ENCODE assay signal across 9 cellular contexts in genomic region chr6:16681260-16681873, GRCh38.
A peak's percentile ranks its signal among the peaks of the same experiment; 100 is the strongest.
DNase-seq lines count a peak whose midpoint lies in the region; ATAC-seq, FAIRE-seq and TF ChIP-seq lines count a peak whose summit lies in the region.
"Had no signal": no experiment of that assay in that cellular context is flagged by ENCODE, and none has a peak within 500 bp of the region (broad histone marks: within the 10 kb centered on the region; RNA-seq: fewer than 3 reads in every experiment).

No MANE protein-coding gene starts in this region.

- no peaks in the 10 kb centered on the region for H3K9me1 ChIP-seq in endothelial cell of umbilical vein (replicated peaks; ENCODE audit: control insufficient read depth, extremely low read depth, insufficient read depth, low read length)

- CTCF ChIA-PET in endothelial cell of umbilical vein (lab: Charles Lee) = interaction anchor here (1.0 to 4.1 kb wide), 7 partner anchors 11 to 405 kb away, joined by 3 to 22 read pairs (median 3); partner anchors contain the start of gene ATXN1

- ATAC-seq in psoas muscle (peak; percentile 91 to 98 (median 92)), GM21390 (IDR thresholded peaks at IDR 0.05; ENCODE audit: unreplicated experiment) (no peak), HG02870 (IDR thresholded peaks at IDR 0.05; ENCODE audit: unreplicated experiment) (no peak), HG03108 (IDR thresholded peaks at IDR 0.05; ENCODE audit: unreplicated experiment) (no peak)

- H3K27ac ChIP-seq in endothelial cell of umbilical vein (ENCODE audit: insufficient read depth, low read depth, low read length) (no peak overlapping the region), psoas muscle (peak overlapping the region; percentile 65)

- FAIRE-seq in endothelial cell of umbilical vein (lab: Jason Lieb, UNC) = peak; percentile 54

- intact Hi-C loops in endothelial cell of umbilical vein (cut with micrococcal nuclease) = no loop called here
- intact Hi-C loops in psoas muscle (cut with DNase I) = loop anchor here (5.0 kb wide), 1 partner anchor 81 kb away; the partner anchor contains the start of gene ATXN1 (in 2 of the 2)

- no peak overlapping the region for H3K4me3 ChIP-seq in endothelial cell of umbilical vein (replicated peaks in 1 of 3; ENCODE audit: insufficient read depth in 1 of 3, low read depth in 1 of 3, low read length in 3 of 3)
- H3K4me3 ChIP-seq in psoas muscle = peak overlapping the region; percentile 27

- dilution Hi-C loops in endothelial cell of umbilical vein (cut with MboI; ENCODE audit: extremely low pct_ligation_motif_present, low sequenced_read_pairs) = no loop called here

- no peak overlapping the region for H2AFZ ChIP-seq in endothelial cell of umbilical vein (ENCODE audit: low read depth, low read length)

- 30 to 39% (median 38%) methylated on average over 8 of the region's 8 CpGs for WGBS in psoas muscle, 3 donors

- H3K27me3 ChIP-seq in endothelial cell of umbilical vein (ENCODE audit: control insufficient read depth in 2 of 2, insufficient read depth in 2 of 2, low read length in 2 of 2) = no peaks in the 10 kb centered on the region
- H3K27me3 ChIP-seq in psoas muscle (ENCODE audit: insufficient read depth in 3 of 3, low read length in 2 of 3) = no peaks in the 10 kb centered on the region

- H3K9ac ChIP-seq in endothelial cell of umbilical vein (replicated peaks; ENCODE audit: extremely low read depth, insufficient read depth, low read length) = no peak overlapping the region

- H3K36me3 ChIP-seq in endothelial cell of umbilical vein (ENCODE audit: control insufficient read depth in 2 of 2, extremely low read depth in 1 of 2, insufficient read depth in 2 of 2, low read length in 2 of 2) = no peaks in the 10 kb centered on the region
- no peaks in the 10 kb centered on the region for H3K36me3 ChIP-seq in psoas muscle (ENCODE audit: insufficient read depth in 1 of 2, low read depth in 1 of 2)

- POLR2A ChIA-PET in endothelial cell of umbilical vein (lab: Charles Lee) = no interaction called here

- H3K4me1 ChIP-seq in endothelial cell of umbilical vein (ENCODE audit: control insufficient read depth, extremely low read depth, insufficient read depth, low read length) (peaks cover 17% of the 10 kb centered on the region), psoas muscle (peaks cover 60% of the 10 kb centered on the region)

- BruUV-seq in endothelial cell of umbilical vein (replicated peaks; lab: Mats Ljungman, UMichigan) = no TSS peak

- H3K4me2 ChIP-seq in endothelial cell of umbilical vein (ENCODE audit: insufficient read depth, low read length) = no peak overlapping the region

- DNase-seq in GM03348 (ENCODE audit: low spot score) (peak; percentile 79), NCI-H69 (lab: John Stamatoyannopoulos, UW) (peak; percentile 20), endothelial cell of umbilical vein (ENCODE audit: low read depth, low spot score) (peak; percentile 48), psoas muscle (peak; percentile 51 to 79), NCI-H2081 treated with DMSO at 0.1 percent for 48 hours (lab: John Stamatoyannopoulos, UW) (no peak)
- DNase-seq: naive B cell had no signal

- H3K9me3 ChIP-seq in endothelial cell of umbilical vein (replicated peaks; ENCODE audit: control insufficient read depth, insufficient read depth, low read length) (no peaks in the 10 kb centered on the region), psoas muscle (no peaks in the 10 kb centered on the region)

- TF ChIP-seq POLR2A in endothelial cell of umbilical vein (IDR thresholded peaks at IDR 0.05; ENCODE audit: low read depth, low read length) = no peak

- TF ChIP-seq CTCF in endothelial cell of umbilical vein (IDR thresholded peaks at IDR 0.05; ENCODE audit: extremely low read depth in 1 of 2, insufficient read depth in 1 of 2, low read depth in 1 of 2, low read length in 2 of 2) (no peak), psoas muscle (IDR thresholded peaks at IDR 0.05) (no peak)

- H3K79me2 ChIP-seq in endothelial cell of umbilical vein (ENCODE audit: control insufficient read depth, insufficient read depth, low read length) = no peaks in the 10 kb centered on the region

- no peaks in the 10 kb centered on the region for H4K20me1 ChIP-seq in endothelial cell of umbilical vein (replicated peaks; ENCODE audit: control insufficient read depth, extremely low read depth, insufficient read depth, low read length)

TF ChIP-seq in endothelial cell of umbilical vein, 7 proteins besides CTCF, POLR2A, EP300 and RAD21:
- TF ChIP-seq MAX (IDR thresholded peaks at IDR 0.05; ENCODE audit: insufficient read depth, insufficient read length) (no peak), POLR2AphosphoS5 (IDR thresholded peaks at IDR 0.05; ENCODE audit: insufficient read depth, low read depth, low read length) (no peak), JUN (IDR thresholded peaks at IDR 0.05; ENCODE audit: borderline replicate concordance, insufficient read depth, insufficient read length, low read depth) (no peak), FOS (IDR thresholded peaks at IDR 0.05; ENCODE audit: borderline replicate concordance, insufficient read depth, low read length) (no peak), MYC (IDR thresholded peaks at IDR 0.05; ENCODE audit: low read depth, low read length) (no peak), EZH2 (IDR thresholded peaks at IDR 0.05; ENCODE audit: borderline replicate concordance, low read depth, low read length, severe bottlenecking) (no peak), GATA2 (IDR thresholded peaks at IDR 0.05; ENCODE audit: insufficient read depth, insufficient read length, low read depth, low read length) (no peak)

Comparison
In these comparisons a context has a peak if more than half of its experiments do, and no peak if none do; other contexts are left out.
1. ATAC-seq: peak in psoas muscle (4 of 4); none in GM21390 (single experiment), HG02870 (single experiment) and HG03108 (single experiment).